Comparison of ENCODE assay signal across 11 cellular contexts in the genomic region with DNA sequence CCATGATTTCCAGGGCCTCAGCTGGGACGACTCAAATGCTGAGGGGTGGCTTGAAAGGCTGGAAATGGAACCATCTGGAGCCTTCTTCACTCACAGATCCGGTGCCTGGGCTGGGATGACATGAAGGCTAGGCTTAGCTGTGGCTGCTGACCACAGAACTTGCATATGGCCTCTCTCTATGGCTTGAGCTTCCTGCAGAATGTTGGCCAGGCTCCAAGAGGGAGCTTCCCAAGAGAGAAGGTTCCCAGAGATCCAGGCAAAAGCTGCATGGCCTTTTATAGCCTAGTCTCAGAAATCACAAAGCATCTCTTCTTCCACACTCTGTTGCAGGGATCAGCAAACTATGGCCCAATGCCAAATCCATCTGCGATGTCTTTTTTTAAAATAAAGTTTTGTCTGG. TPM values are rescaled to one million over a fixed set of nuclear protein-coding genes. Genes with fewer than 3 reads are reported as not detected.
DNase-seq lines count a peak whose midpoint lies in the region; ATAC-seq and TF ChIP-seq lines count a peak whose summit lies in the region.
"Had no signal": no experiment of that assay in that cellular context is flagged by ENCODE, and none has a peak within 500 bp of the region (broad histone marks: within the 10 kb centered on the region; RNA-seq: fewer than 3 reads in every experiment).

No MANE protein-coding gene starts in this region.

- TF ChIP-seq CTCF in CD14-positive monocyte (IDR thresholded peaks at IDR 0.05) (no peak), lung (IDR thresholded peaks at IDR 0.05; ENCODE audit: control extremely low read depth, extremely low read depth) (no peak), esophagus muscularis mucosa (IDR thresholded peaks at IDR 0.05) (no peak)

- no peak for TF ChIP-seq EP300 in esophagus muscularis mucosa (IDR thresholded peaks at IDR 0.05)

- peaks cover 0 to 6% (median 0%) of the 10 kb centered on the region in 7 donors for H3K9me3 Mint-ChIP-seq in CD14-positive monocyte
- H3K9me3 Mint-ChIP-seq: activated naive CD8-positive, alpha-beta T cell treated with anti-CD3 and anti-CD28 coated beads, Interleukin-2, amount 10 ng/mL, durations not matched to agents 7 days and 5 days; CD4-positive, alpha-beta T cell had no signal

- H3K4me1 ChIP-seq in lung (ENCODE audit: control insufficient read depth in 2 of 2, insufficient read depth in 2 of 2, low read length in 2 of 2) (no peaks in the 10 kb centered on the region), esophagus muscularis mucosa (peaks cover 0 to 12% (median 8%) of the 10 kb centered on the region in 4 donors)

- H3K36me3 Mint-ChIP-seq in CD14-positive monocyte = no peaks in the 10 kb centered on the region
- H3K36me3 Mint-ChIP-seq: activated naive CD8-positive, alpha-beta T cell treated with anti-CD3 and anti-CD28 coated beads, Interleukin-2, amount 10 ng/mL, durations not matched to agents 7 days and 5 days had no signal

- H3K4me1 Mint-ChIP-seq in CD14-positive monocyte = peaks cover 33% of the 10 kb centered on the region

- 36 to 43% methylated on average over 3 of the region's 3 CpGs for WGBS in lung, 2 donors
- 27% methylated on average over 3 of the region's 3 CpGs for WGBS in esophagus muscularis mucosa

- H3K9me3 ChIP-seq in MG63 = no peaks in the 10 kb centered on the region
- H3K9me3 ChIP-seq in lung (ENCODE audit: control insufficient read depth in 2 of 2, insufficient read depth in 1 of 2, low read length in 1 of 2) = no peaks in the 10 kb centered on the region
- H3K9me3 ChIP-seq in esophagus muscularis mucosa = no peaks in the 10 kb centered on the region

- H3K36me3 ChIP-seq in MG63 (no peaks in the 10 kb centered on the region), lung (ENCODE audit: control insufficient read depth in 2 of 2, insufficient read depth in 2 of 2, low read length in 2 of 2) (no peaks in the 10 kb centered on the region), esophagus muscularis mucosa (no peaks in the 10 kb centered on the region)

- no peak overlapping the region for H3K27ac ChIP-seq in lung (ENCODE audit: low read depth in 1 of 2, low read length in 1 of 2)
- H3K27ac ChIP-seq in esophagus muscularis mucosa (replicated peaks in 1 of 4) = no peak overlapping the region

- peak overlapping the region in 1 of 2 donors; percentile 51 for H3K4me3 Mint-ChIP-seq in CD14-positive monocyte
- H3K4me3 Mint-ChIP-seq: activated naive CD8-positive, alpha-beta T cell treated with anti-CD3 and anti-CD28 coated beads, Interleukin-2, amount 10 ng/mL, durations not matched to agents 7 days and 5 days; CD4-positive, alpha-beta T cell had no signal

- DNase-seq in CD14-positive monocyte (ENCODE audit: low spot score) (no peak), MG63 (peak; percentile 5), cerebellar cortex (ENCODE audit: low spot score) (peak; percentile 45), lung (ENCODE audit: low spot score) (no peak), cortex of kidney (lab: John Stamatoyannopoulos, UW) (no peak), NCI-H2029 (lab: John Stamatoyannopoulos, UW) (no peak), esophagus muscularis mucosa (ENCODE audit: extremely low spot score) (no peak)
- DNase-seq: activated naive CD8-positive, alpha-beta T cell treated with anti-CD3 and anti-CD28 coated beads, Interleukin-2, amount 10 ng/mL, durations not matched to agents 7 days and 5 days; CD4-positive, alpha-beta T cell; NCI-H1694 had no signal

- H3K27ac Mint-ChIP-seq in CD14-positive monocyte = peak overlapping the region in 4 of 7 donors; percentile 8 to 30 (median 12)
- H3K27ac Mint-ChIP-seq: activated naive CD8-positive, alpha-beta T cell treated with anti-CD3 and anti-CD28 coated beads, Interleukin-2, amount 10 ng/mL, durations not matched to agents 7 days and 5 days; CD4-positive, alpha-beta T cell had no signal

- no peak overlapping the region for H3K4me3 ChIP-seq in MG63
- H3K4me3 ChIP-seq in lung = no peak overlapping the region
- H3K4me3 ChIP-seq in esophagus muscularis mucosa = no peak overlapping the region

- TF ChIP-seq POLR2A in esophagus muscularis mucosa (IDR thresholded peaks at IDR 0.05; ENCODE audit: low read depth) = no peak

- H3K27me3 ChIP-seq in MG63 (peaks cover 2% of the 10 kb centered on the region; the same call in 1 of the 2 replicates), lung (ENCODE audit: control insufficient read depth, insufficient read depth) (no peaks in the 10 kb centered on the region), esophagus muscularis mucosa (peaks cover 0 to 6% (median 0%) of the 10 kb centered on the region in 4 donors)

- ATAC-seq in lung (ENCODE audit: insufficient read depth, low FRiP score) = peak; percentile 27
- ATAC-seq in HG03378 (IDR thresholded peaks at IDR 0.05; ENCODE audit: unreplicated experiment) = no peak

- peaks cover 0 to 5% (median 1%) of the 10 kb centered on the region in 3 donors for H3K27me3 Mint-ChIP-seq in CD14-positive monocyte (ENCODE audit: low read depth in 3 of 3)

- intact Hi-C loops in CD14-positive monocyte (cut with micrococcal nuclease) (no loop called here), esophagus muscularis mucosa (cut with DNase I) (no loop called here)

RNA-seq across cellular contexts. Expression of a gene that starts 44.8 kb away (rescaled TPM):
- polyA plus RNA-seq in CD14-positive monocyte = 1 to 10 TPM in 1 of 2 donors, under 1 TPM in 1; 0.89 to 1.5 TPM
- 0.23 TPM in 1 of 2 replicates, not detected in the other for total RNA-seq in MG63 (2014; rRNA removed; shearing (Covaris generic); ENCODE audit: low replicate concordance)
- total RNA-seq in lung = 10 to 100 TPM in 1 of 2 donors, 1 to 10 TPM in 1; 6.3 to 12.2 TPM
- polyA plus RNA-seq in lung = 1 to 10 TPM; 2.5 to 2.8 TPM
- 10 to 100 TPM; 21.7 to 34.2 (median 24.4) TPM for total RNA-seq in esophagus muscularis mucosa

Comparison
In these comparisons a context has a peak if more than half of its experiments do, and no peak if none do; other contexts are left out.
1. DNase-seq: peak in MG63 (single experiment) and cerebellar cortex (single experiment); none in CD14-positive monocyte (single experiment), lung (single experiment), cortex of kidney (single experiment), NCI-H2029 (single experiment) and esophagus muscularis mucosa (single experiment).